Comparison of ENCODE assay signal across 18 cellular contexts in the genomic region with DNA sequence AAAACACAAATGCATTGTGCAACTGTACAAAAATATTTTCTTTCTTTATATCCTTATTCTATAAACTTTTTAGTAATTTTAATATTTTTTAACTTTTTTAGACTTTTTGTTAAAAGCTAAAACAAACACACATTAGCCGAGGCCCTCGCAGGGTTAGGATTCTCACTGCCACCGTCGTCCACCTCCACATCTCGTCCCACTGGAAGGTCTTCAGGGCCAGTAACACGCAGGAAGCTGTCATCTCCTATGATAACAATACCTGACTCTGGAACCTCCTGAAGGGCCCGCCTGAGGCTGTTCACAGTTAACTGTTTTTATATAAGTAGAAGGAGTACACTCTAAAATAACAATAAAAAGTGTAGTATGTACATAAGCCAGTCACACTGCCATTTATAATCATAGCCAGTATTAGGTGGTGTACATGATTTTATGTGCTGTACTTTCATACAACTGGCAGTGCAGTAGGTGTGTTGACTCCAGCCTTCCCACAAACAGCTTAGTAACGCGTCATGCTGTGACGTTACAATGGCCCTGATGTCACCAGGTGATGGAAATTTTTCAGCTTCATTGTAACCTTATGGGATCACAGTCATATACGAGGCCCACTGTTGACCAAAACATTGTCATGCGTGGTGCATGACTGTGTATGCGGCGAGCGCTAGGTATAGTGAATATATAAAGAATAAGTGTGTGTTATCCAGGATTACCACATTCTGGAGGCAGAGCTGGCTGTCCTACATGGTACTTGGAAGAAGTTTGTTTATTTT. TPM values are rescaled to one million over a fixed set of nuclear protein-coding genes. Genes with fewer than 3 reads are reported as not detected.
DNase-seq lines count a peak whose midpoint lies in the region; ATAC-seq lines count a peak whose summit lies in the region.
"Had no signal": no experiment of that assay in that cellular context is flagged by ENCODE, and none has a peak within 500 bp of the region (broad histone marks: within the 10 kb centered on the region; RNA-seq: fewer than 3 reads in every experiment).

No MANE protein-coding gene starts in this region.

- peak; percentile 34 for DNase-seq in activated CD8-positive, alpha-beta memory T cell treated with anti-CD3 and anti-CD28 coated beads, Interleukin-2, amount 50 U/mL, for 48 hours
- no peak for DNase-seq in activated CD8-positive, alpha-beta memory T cell treated with anti-CD3 and anti-CD28 coated beads, Interleukin-2, amount 10 ng/mL, durations not matched to agents 7 days and 5 days
- no peak for DNase-seq in T-helper 17 cell
- peak; percentile 10 for DNase-seq in left lobe of liver (ENCODE audit: low spot score)
- peak; percentile 12 for DNase-seq in stimulated activated CD8-positive, alpha-beta memory T cell treated with anti-CD3 and anti-CD28 coated beads, Interleukin-4, amount 100 ng/mL, for 48 hours
- no peak for DNase-seq in activated naive CD4-positive, alpha-beta T cell treated with anti-CD3 and anti-CD28 coated beads, Interleukin-2, amount 10 ng/mL, durations not matched to agents 7 days and 5 days
- DNase-seq: ACHN, AML-193, COR-L47, NCI-H1048, NCI-H1694 treated with DMSO at 0.1 percent for 48 hours, NCI-H2107, NCI-H2227 treated with DMSO at 0.1 percent for 48 hours, NCI-H526 had no signal

- CTCF ChIA-PET in activated CD8-positive, alpha-beta memory T cell treated with anti-CD3 and anti-CD28 coated beads, Interleukin-2, amount 10 ng/mL, durations not matched to agents 7 days and 5 days (lab: Charles Lee): interaction anchor here (0.7 to 1.0 kb wide), 3 partner anchors 39 to 196 kb away, joined by 3 to 6 read pairs (median 3); partner anchors contain the start of gene UBASH3A
- CTCF ChIA-PET in activated naive CD4-positive, alpha-beta T cell treated with anti-CD3 and anti-CD28 coated beads, Interleukin-2, amount 10 ng/mL, durations not matched to agents 7 days and 5 days (lab: Charles Lee): interaction anchor here (0.7 to 1.5 kb wide), 3 partner anchors 17 to 39 kb away, joined by 3 read pairs; no protein-coding TSS in a partner anchor

- no peaks in the 10 kb centered on the region for H3K9me3 ChIP-seq in T-helper 17 cell (ENCODE audit: control insufficient read depth, low read length, poor library complexity, severe bottlenecking)

- no peak overlapping the region for H3K4me3 Mint-ChIP-seq in activated CD8-positive, alpha-beta memory T cell treated with anti-CD3 and anti-CD28 coated beads, Interleukin-2, amount 10 ng/mL, durations not matched to agents 7 days and 5 days
- H3K4me3 Mint-ChIP-seq in T-helper 17 cell: no peak overlapping the region
- no peak overlapping the region for H3K4me3 Mint-ChIP-seq in activated naive CD4-positive, alpha-beta T cell treated with anti-CD3 and anti-CD28 coated beads, Interleukin-2, amount 10 ng/mL, durations not matched to agents 7 days and 5 days
- no peak overlapping the region for H3K4me3 Mint-ChIP-seq in stimulated activated memory B cell treated with anti-CD40 and anti-IgM and Interleukin-4, amounts not matched to agents 10 μg/mL and 1 μg/mL and 100 μg/mL, for 72 hours
- H3K4me3 Mint-ChIP-seq: CD14-positive monocyte had no signal

- H3K27me3 Mint-ChIP-seq in activated CD8-positive, alpha-beta memory T cell treated with anti-CD3 and anti-CD28 coated beads, Interleukin-2, amount 10 ng/mL, durations not matched to agents 7 days and 5 days: peaks cover 4% of the 10 kb centered on the region
- peaks cover 5% of the 10 kb centered on the region for H3K27me3 Mint-ChIP-seq in T-helper 17 cell
- H3K27me3 Mint-ChIP-seq in activated naive CD4-positive, alpha-beta T cell treated with anti-CD3 and anti-CD28 coated beads, Interleukin-2, amount 10 ng/mL, durations not matched to agents 7 days and 5 days: peaks cover 23% of the 10 kb centered on the region
- peaks cover 37% of the 10 kb centered on the region for H3K27me3 Mint-ChIP-seq in stimulated activated memory B cell treated with anti-CD40 and anti-IgM and Interleukin-4, amounts not matched to agents 10 μg/mL and 1 μg/mL and 100 μg/mL, for 72 hours

- H3K27ac Mint-ChIP-seq in activated CD8-positive, alpha-beta memory T cell treated with anti-CD3 and anti-CD28 coated beads, Interleukin-2, amount 10 ng/mL, durations not matched to agents 7 days and 5 days: no peak overlapping the region
- H3K27ac Mint-ChIP-seq in T-helper 17 cell: peak overlapping the region; percentile 41
- H3K27ac Mint-ChIP-seq in activated naive CD4-positive, alpha-beta T cell treated with anti-CD3 and anti-CD28 coated beads, Interleukin-2, amount 10 ng/mL, durations not matched to agents 7 days and 5 days: no peak overlapping the region
- H3K27ac Mint-ChIP-seq in stimulated activated memory B cell treated with anti-CD40 and anti-IgM and Interleukin-4, amounts not matched to agents 10 μg/mL and 1 μg/mL and 100 μg/mL, for 72 hours: no peak overlapping the region
- H3K27ac Mint-ChIP-seq: CD14-positive monocyte had no signal

- ATAC-seq in activated CD8-positive, alpha-beta memory T cell treated with anti-CD3 and anti-CD28 coated beads, Interleukin-2, amount 10 ng/mL, durations not matched to agents 7 days and 5 days: no peak
- no peak for ATAC-seq in T-helper 17 cell
- no peak for ATAC-seq in left lobe of liver
- ATAC-seq in stimulated activated memory B cell treated with anti-CD40 and anti-IgM and Interleukin-4, amounts not matched to agents 10 μg/mL and 1 μg/mL and 100 μg/mL, for 72 hours: no peak

- no peaks in the 10 kb centered on the region for H3K9me3 Mint-ChIP-seq in activated CD8-positive, alpha-beta memory T cell treated with anti-CD3 and anti-CD28 coated beads, Interleukin-2, amount 10 ng/mL, durations not matched to agents 7 days and 5 days (ENCODE audit: low read depth)
- no peaks in the 10 kb centered on the region for H3K9me3 Mint-ChIP-seq in activated naive CD4-positive, alpha-beta T cell treated with anti-CD3 and anti-CD28 coated beads, Interleukin-2, amount 10 ng/mL, durations not matched to agents 7 days and 5 days
- H3K9me3 Mint-ChIP-seq in stimulated activated memory B cell treated with anti-CD40 and anti-IgM and Interleukin-4, amounts not matched to agents 10 μg/mL and 1 μg/mL and 100 μg/mL, for 72 hours: no peaks in the 10 kb centered on the region

- H3K4me1 Mint-ChIP-seq in activated CD8-positive, alpha-beta memory T cell treated with anti-CD3 and anti-CD28 coated beads, Interleukin-2, amount 10 ng/mL, durations not matched to agents 7 days and 5 days: peaks cover 27% of the 10 kb centered on the region
- peaks cover 9% of the 10 kb centered on the region for H3K4me1 Mint-ChIP-seq in T-helper 17 cell
- peaks cover 7% of the 10 kb centered on the region for H3K4me1 Mint-ChIP-seq in activated naive CD4-positive, alpha-beta T cell treated with anti-CD3 and anti-CD28 coated beads, Interleukin-2, amount 10 ng/mL, durations not matched to agents 7 days and 5 days
- peaks cover 11% of the 10 kb centered on the region for H3K4me1 Mint-ChIP-seq in stimulated activated memory B cell treated with anti-CD40 and anti-IgM and Interleukin-4, amounts not matched to agents 10 μg/mL and 1 μg/mL and 100 μg/mL, for 72 hours

- H3K36me3 Mint-ChIP-seq in activated CD8-positive, alpha-beta memory T cell treated with anti-CD3 and anti-CD28 coated beads, Interleukin-2, amount 10 ng/mL, durations not matched to agents 7 days and 5 days: no peaks in the 10 kb centered on the region
- no peaks in the 10 kb centered on the region for H3K36me3 Mint-ChIP-seq in T-helper 17 cell (ENCODE audit: low read depth)
- H3K36me3 Mint-ChIP-seq in activated naive CD4-positive, alpha-beta T cell treated with anti-CD3 and anti-CD28 coated beads, Interleukin-2, amount 10 ng/mL, durations not matched to agents 7 days and 5 days: no peaks in the 10 kb centered on the region
- H3K36me3 Mint-ChIP-seq in stimulated activated memory B cell treated with anti-CD40 and anti-IgM and Interleukin-4, amounts not matched to agents 10 μg/mL and 1 μg/mL and 100 μg/mL, for 72 hours: no peaks in the 10 kb centered on the region
- H3K36me3 Mint-ChIP-seq: CD14-positive monocyte had no signal

RNA-seq across cellular contexts. Expression of gene TFF2, which starts 8.8 kb away (rescaled TPM):
- not detected for total RNA-seq in activated CD8-positive, alpha-beta memory T cell treated with anti-CD3 and anti-CD28 coated beads, Interleukin-2, amount 10 ng/mL, durations not matched to agents 7 days and 5 days
- not detected for total RNA-seq in T-helper 17 cell
- 0.25 TPM for total RNA-seq in left lobe of liver
- total RNA-seq: H1, MCF 10A had no signal

RNA-seq across cellular contexts. Expression of gene TFF1, which starts 24.4 kb away (rescaled TPM):
- total RNA-seq in activated CD8-positive, alpha-beta memory T cell treated with anti-CD3 and anti-CD28 coated beads, Interleukin-2, amount 10 ng/mL, durations not matched to agents 7 days and 5 days: not detected
- not detected for total RNA-seq in T-helper 17 cell
- 0.83 TPM for total RNA-seq in left lobe of liver
- total RNA-seq: H1, MCF 10A had no signal

RNA-seq across cellular contexts. Expression of gene TFF3, which starts 26.8 kb away (rescaled TPM):
- not detected for total RNA-seq in activated CD8-positive, alpha-beta memory T cell treated with anti-CD3 and anti-CD28 coated beads, Interleukin-2, amount 10 ng/mL, durations not matched to agents 7 days and 5 days
- not detected for total RNA-seq in T-helper 17 cell
- 4.1 TPM for total RNA-seq in left lobe of liver
- total RNA-seq: MCF 10A had no signal

RNA-seq across cellular contexts. Expression of gene TMPRSS3, which starts 53.9 kb away (rescaled TPM):
- 10 to 100 TPM; 22.3 to 27.4 TPM for total RNA-seq in activated CD8-positive, alpha-beta memory T cell treated with anti-CD3 and anti-CD28 coated beads, Interleukin-2, amount 10 ng/mL, durations not matched to agents 7 days and 5 days
- total RNA-seq in T-helper 17 cell: 1 to 10 TPM; 2.8 to 4.5 TPM
- 1.0 TPM for total RNA-seq in left lobe of liver
- total RNA-seq: H1 had no signal

Comparison
In these comparisons a context has a peak if more than half of its experiments do, and no peak if none do; other contexts are left out.
1. DNase-seq: peak in activated CD8-positive, alpha-beta memory T cell treated with anti-CD3 and anti-CD28 coated beads, Interleukin-2, amount 50 U/mL, for 48 hours (single experiment), left lobe of liver (single experiment) and stimulated activated CD8-positive, alpha-beta memory T cell treated with anti-CD3 and anti-CD28 coated beads, Interleukin-4, amount 100 ng/mL, for 48 hours (single experiment); none in activated CD8-positive, alpha-beta memory T cell treated with anti-CD3 and anti-CD28 coated beads, Interleukin-2, amount 10 ng/mL, durations not matched to agents 7 days and 5 days (single experiment), T-helper 17 cell (0 of 3) and activated naive CD4-positive, alpha-beta T cell treated with anti-CD3 and anti-CD28 coated beads, Interleukin-2, amount 10 ng/mL, durations not matched to agents 7 days and 5 days (single experiment).